ENCODE assay signal across 21 cellular contexts in the genomic region with DNA sequence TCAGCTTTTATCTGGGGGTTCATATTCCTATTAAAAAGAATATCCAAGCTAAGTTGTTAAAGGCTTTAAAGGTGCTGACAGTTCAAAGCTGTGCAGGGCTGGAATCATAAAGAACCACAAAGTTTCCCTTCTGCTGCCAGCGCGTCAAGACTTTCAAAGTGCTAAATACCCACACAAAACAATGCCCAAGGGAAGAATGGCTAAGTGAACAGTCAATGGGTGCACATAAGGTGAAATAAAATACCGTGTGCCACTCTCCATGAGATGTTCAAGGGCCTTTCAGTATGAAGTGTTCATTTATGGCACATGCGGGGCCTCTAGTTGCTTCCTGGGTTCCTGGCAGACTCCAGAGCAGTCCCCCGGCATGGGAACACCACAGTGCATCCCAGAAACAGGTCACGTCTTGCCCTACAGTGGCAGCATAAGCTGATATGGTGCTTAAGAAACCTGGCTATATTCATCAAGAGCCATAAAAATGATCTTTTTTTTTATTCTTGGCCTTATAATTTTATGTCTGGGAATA.
"Had no signal": no experiment of that assay in that cellular context is flagged by ENCODE, and none has a peak within 500 bp of the region (broad histone marks: within the 10 kb centered on the region; RNA-seq: fewer than 3 reads in every experiment).

No MANE protein-coding gene starts in this region.

- H3K27me3 ChIP-seq: brain microvascular endothelial cell, cardiac muscle cell, SJCRH30 had no signal

- H3K9me3 ChIP-seq: SJCRH30, SK-N-SH had no signal

- DNase-seq: activated CD4-positive, alpha-beta memory T cell treated with anti-CD3 and anti-CD28 coated beads, Interleukin-2, amount 10 ng/mL, durations not matched to agents 7 days and 5 days; activated CD4-positive, alpha-beta T cell treated with anti-CD3 and anti-CD28 coated beads, Interleukin-2, amount 50 U/mL, for 1 hour; activated CD4-positive, CD25-positive, alpha-beta regulatory T cell; activated gamma-delta T cell treated with Interleukin-2 at 50 U/mL for 16 hours; activated naive CD4-positive, alpha-beta T cell treated with anti-CD3 and anti-CD28 coated beads, Interleukin-2, amount 10 ng/mL, durations not matched to agents 7 days and 5 days; activated naive CD8-positive, alpha-beta T cell treated with anti-CD3 and anti-CD28 coated beads for 36 hours; activated T-cell treated with anti-CD3 and anti-CD28 coated beads, Interleukin-2, amount 50 U/mL, for 72 hours; brain microvascular endothelial cell; KG1; NCI-H1105; NCI-H1436; NCI-H1694 treated with DMSO at 0.1 percent for 48 hours; NCI-H2029 treated with DMSO at 0.1 percent for 48 hours; NCI-H510A treated with DMSO at 0.1 percent for 48 hours; NCI-H69; PC-3; SJCRH30; SK-N-SH; T-helper 1 cell had no signal

- ATAC-seq: activated T-cell treated with anti-CD3 and anti-CD28 coated beads, Interleukin-2, amount 50 U/mL, for 72 hours; PC-3 had no signal

- H3K4me2 ChIP-seq: SK-N-SH had no signal

- H3K4me1 ChIP-seq: SJCRH30 had no signal

- H3K9ac ChIP-seq: SK-N-SH had no signal

- H3K4me3 ChIP-seq: cardiac muscle cell, SJCRH30 had no signal

- H3K27ac ChIP-seq: brain microvascular endothelial cell, cardiac muscle cell, SJCRH30, VCaP had no signal

- H3K9me2 ChIP-seq: SK-N-SH had no signal
